Comparison of ENCODE assay signal across 37 cellular contexts in the genomic region with DNA sequence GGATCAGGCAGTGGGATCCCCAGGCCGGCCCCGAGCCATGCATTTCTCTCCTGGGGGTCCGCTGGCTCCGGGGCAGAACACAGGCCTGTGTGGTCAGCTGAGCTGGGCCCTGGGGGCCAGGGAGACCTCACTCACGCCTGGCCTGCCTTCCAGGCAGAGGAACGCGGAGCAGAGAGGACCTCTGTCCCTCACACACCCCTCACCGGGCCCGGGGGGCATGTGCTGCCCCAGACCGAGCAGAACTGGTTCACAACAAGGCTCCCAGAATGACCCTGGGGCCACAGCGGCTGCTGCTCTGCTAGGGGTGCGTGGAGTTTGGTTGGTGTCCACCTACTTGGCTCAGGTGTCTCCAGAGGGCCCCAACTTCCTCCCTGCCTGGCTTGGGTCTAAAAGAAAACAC. TPM values are rescaled to one million over a fixed set of nuclear protein-coding genes. Genes with fewer than 3 reads are reported as not detected.
"Had no signal": no experiment of that assay in that cellular context is flagged by ENCODE, and none has a peak within 500 bp of the region (broad histone marks: within the 10 kb centered on the region; RNA-seq: fewer than 3 reads in every experiment).

No MANE protein-coding gene starts in this region.

- H3K9me3 ChIP-seq: adrenal gland had no signal

- H3K27ac Mint-ChIP-seq: activated B cell treated with CpG ODN at 0.5 μM for 24 hours; activated CD4-positive, alpha-beta memory T cell treated with anti-CD3 and anti-CD28 coated beads for 36 hours; activated naive CD4-positive, alpha-beta T cell treated with anti-CD3 and anti-CD28 coated beads for 36 hours; activated naive CD4-positive, alpha-beta T cell treated with anti-CD3 and anti-CD28 coated beads, Interleukin-2, amount 50 U/mL, for 72 hours; activated T-helper 1 cell treated with anti-CD3 and anti-CD28 coated beads, Interleukin-12 subunit alpha, Interleukin-12 subunit beta, Interleukin-2, Interleukin-4 antibody, amounts not matched to agents 30 ng/mL and 10 ng/mL and 1 ng/mL, durations not matched to agents 14 hours and 24 hours and 36 hours; brain had no signal

- H3K4me3 Mint-ChIP-seq: activated B cell treated with CpG ODN at 0.5 μM for 24 hours; activated CD4-positive, alpha-beta memory T cell treated with anti-CD3 and anti-CD28 coated beads for 36 hours; activated naive CD4-positive, alpha-beta T cell treated with anti-CD3 and anti-CD28 coated beads for 36 hours; activated T-cell treated with anti-CD3 and anti-CD28 coated beads, Interleukin-2, amount 50 U/mL, for 4 hours; activated T-helper 1 cell treated with anti-CD3 and anti-CD28 coated beads, Interleukin-12 subunit alpha, Interleukin-12 subunit beta, Interleukin-2, Interleukin-4 antibody, amounts not matched to agents 30 ng/mL and 10 ng/mL and 1 ng/mL, durations not matched to agents 14 hours and 24 hours and 36 hours; brain had no signal

- H3K27ac ChIP-seq: adrenal gland, RWPE1, VCaP had no signal

- H3K4me3 ChIP-seq: adrenal gland had no signal

- H3K36me3 ChIP-seq: adrenal gland had no signal

- DNase-seq: activated B cell treated with CpG ODN at 0.5 μM for 24 hours; activated CD4-positive, alpha-beta memory T cell treated with anti-CD3 and anti-CD28 coated beads for 36 hours; activated CD4-positive, alpha-beta T cell treated with anti-CD3 and anti-CD28 coated beads for 4 hours; activated CD4-positive, alpha-beta T cell treated with anti-CD3 and anti-CD28 coated beads, Interleukin-2, amount 50 U/mL, for 1 hour; activated CD4-positive, CD25-positive, alpha-beta regulatory T cell treated with anti-CD3 and anti-CD28 coated beads, Interleukin-2, amount 50 U/mL, for 72 hours; activated CD8-positive, alpha-beta memory T cell treated with anti-CD3 and anti-CD28 coated beads, Interleukin-2, amount 50 U/mL, for 4 hours; activated gamma-delta T cell treated with Interleukin-2 at 50 U/mL for 16 hours; activated naive CD4-positive, alpha-beta T cell treated with anti-CD3 and anti-CD28 coated beads for 36 hours; activated T-cell treated with anti-CD3 and anti-CD28 coated beads for 4 hours; activated T-cell treated with anti-CD3 and anti-CD28 coated beads, Interleukin-2, amount 50 U/mL, for 4 hours; adrenal gland; caudate nucleus; cerebellar nuclear complex; MM.1S; MV-4-11; NCI-H1092; NCI-H1436 treated with DMSO at 0.1 percent for 48 hours; NCI-H1694 treated with DMSO at 0.1 percent for 48 hours; NCI-H2029; NCI-H345; NCI-H524 treated with DMSO at 0.1 percent for 48 hours; NK-92 treated with Interleukin-12 subunit alpha and Interleukin-12 subunit beta, amount 100 ng/mL, for 24 hours; PC-3; SIG-M5; SW 1271; T-helper 1 cell; T-helper 2 cell; T-helper 9 cell had no signal

- H3K27me3 ChIP-seq: adrenal gland had no signal

- ATAC-seq: activated naive CD4-positive, alpha-beta T cell treated with anti-CD3 and anti-CD28 coated beads, Interleukin-2, amount 50 U/mL, for 72 hours; activated T-cell treated with anti-CD3 and anti-CD28 coated beads, Interleukin-2, amount 50 U/mL, for 4 hours; PC-3; Right ventricle myocardium inferior had no signal

- H3K36me3 Mint-ChIP-seq: activated CD4-positive, alpha-beta memory T cell treated with anti-CD3 and anti-CD28 coated beads for 36 hours; activated naive CD4-positive, alpha-beta T cell treated with anti-CD3 and anti-CD28 coated beads, Interleukin-2, amount 50 U/mL, for 72 hours; brain had no signal

- H3K9me3 Mint-ChIP-seq: activated B cell treated with CpG ODN at 0.5 μM for 24 hours; activated CD4-positive, alpha-beta memory T cell treated with anti-CD3 and anti-CD28 coated beads for 36 hours; activated naive CD4-positive, alpha-beta T cell treated with anti-CD3 and anti-CD28 coated beads for 36 hours; activated naive CD4-positive, alpha-beta T cell treated with anti-CD3 and anti-CD28 coated beads, Interleukin-2, amount 50 U/mL, for 72 hours; activated T-cell treated with anti-CD3 and anti-CD28 coated beads, Interleukin-2, amount 50 U/mL, for 4 hours; activated T-helper 1 cell treated with anti-CD3 and anti-CD28 coated beads, Interleukin-12 subunit alpha, Interleukin-12 subunit beta, Interleukin-2, Interleukin-4 antibody, amounts not matched to agents 30 ng/mL and 10 ng/mL and 1 ng/mL, durations not matched to agents 14 hours and 24 hours and 36 hours had no signal

RNA-seq across cellular contexts. Expression of gene RFLNA, which starts 33.0 kb away (rescaled TPM):
- total RNA-seq: activated B cell treated with CpG ODN at 0.5 μM for 24 hours; activated CD4-positive, alpha-beta memory T cell treated with anti-CD3 and anti-CD28 coated beads for 36 hours; activated naive CD4-positive, alpha-beta T cell treated with anti-CD3 and anti-CD28 coated beads for 36 hours; activated T-cell treated with anti-CD3 and anti-CD28 coated beads, Interleukin-2, amount 50 U/mL, for 4 hours; activated T-helper 1 cell treated with anti-CD3 and anti-CD28 coated beads, Interleukin-12 subunit alpha, Interleukin-12 subunit beta, Interleukin-2, Interleukin-4 antibody, amounts not matched to agents 30 ng/mL and 10 ng/mL and 1 ng/mL, durations not matched to agents 14 hours and 24 hours and 36 hours; bronchial epithelial cell; NCI-H460; PC-3; SK-MEL-5 had no signal
